ENCODE assay signal across 1 cellular context in genomic region chr16:75471723-75472634, GRCh38.
A peak's percentile ranks its signal among the peaks of the same experiment; 100 is the strongest.
TF ChIP-seq lines count a peak whose summit lies in the region.

No MANE protein-coding gene starts in this region.

TF ChIP-seq in K562, 482 proteins besides CTCF, POLR2A, EP300 and RAD21:
- TF ChIP-seq ATF3 (IDR thresholded peaks at IDR 0.05) (peak; percentile 19; the same call in 1 of the 2 replicates), ATF3 (CRISPR knock-in tag; conservative IDR thresholded peaks at IDR 0.05) (no peak), PBX2 (CRISPR knock-in tag; IDR thresholded peaks at IDR 0.05; ENCODE audit: low read depth) (no peak), PBX2 (tag; conservative IDR thresholded peaks at IDR 0.05; ENCODE audit: low read depth) (no peak), DEAF1 (CRISPR knock-in tag; IDR thresholded peaks at IDR 0.05) (peak; percentile 21; the same call in 1 of the 2 replicates), CC2D1A (IDR thresholded peaks at IDR 0.05) (0 out of 2 replicates have a peak, but pooled peaks have one; percentile 35), JUND (IDR thresholded peaks at IDR 0.05; ENCODE audit: borderline replicate concordance, low read depth, low read length) (peak; percentile 67; the same call in 1 of the 2 replicates), JUND (tag; IDR thresholded peaks at IDR 0.05; ENCODE audit: borderline replicate concordance, low read depth, low read length) (0 out of 3 replicates have a peak, but pooled peaks have one; percentile 33), PKNOX1 (IDR thresholded peaks at IDR 0.05) (0 out of 2 replicates have a peak, but pooled peaks have one; percentile 30), CREM (IDR thresholded peaks at IDR 0.05; ENCODE audit: low read depth) (peak; percentile 77), CREB1 (IDR thresholded peaks at IDR 0.05) (no peak), CREB1 (CRISPR knock-in tag; IDR thresholded peaks at IDR 0.05) (0 out of 2 replicates have a peak, but pooled peaks have one; percentile 22), HDGF (IDR thresholded peaks at IDR 0.05) (no peak), SMC3 (conservative IDR thresholded peaks at IDR 0.05; ENCODE audit: insufficient read depth, low read depth, low read length) (peak; percentile 57), ATF1 (CRISPR knock-in tag; IDR thresholded peaks at IDR 0.05) (no peak), ATF1 (tag; IDR thresholded peaks at IDR 0.05) (peak; percentile 36; the same call in 1 of the 2 replicates), ARID3A (IDR thresholded peaks at IDR 0.05; ENCODE audit: borderline replicate concordance, low read depth, low read length) (peak; percentile 72; the same call in 1 of the 2 replicates), TCF7 (IDR thresholded peaks at IDR 0.05; ENCODE audit: borderline replicate concordance) (no peak), RB1 (IDR thresholded peaks at IDR 0.05; ENCODE audit: low read depth) (0 out of 2 replicates have a peak, but pooled peaks have one; percentile 39)
